ENCODE assay signal across 9 cellular contexts in the genomic region with DNA sequence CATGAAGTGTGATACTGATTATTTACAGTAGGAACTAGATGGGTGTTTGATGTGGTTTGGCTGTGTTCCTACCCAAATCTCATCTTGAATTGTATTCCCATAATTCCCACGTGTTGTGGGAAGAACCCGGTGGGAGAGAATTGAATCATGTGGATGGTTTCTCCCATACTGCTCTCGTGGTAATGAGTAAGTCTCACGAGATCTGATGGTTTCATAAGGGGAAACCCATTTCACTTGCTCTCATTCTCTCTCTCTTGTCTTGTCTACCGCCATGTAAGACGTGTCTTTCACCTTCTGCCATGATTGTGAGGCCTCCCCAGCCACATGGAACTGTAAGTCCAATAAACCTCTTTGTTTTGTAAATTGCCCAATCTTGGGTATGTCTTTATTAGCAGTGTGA. TPM values are rescaled to one million over a fixed set of nuclear protein-coding genes. Genes with fewer than 3 reads are reported as not detected.
DNase-seq lines count a peak whose midpoint lies in the region; ATAC-seq, FAIRE-seq and TF ChIP-seq lines count a peak whose summit lies in the region.
"Not testable (repeated sequence)": the region's sequence is repeated elsewhere in the genome, so short reads cannot be mapped to it uniquely, and the experiment has no call there.
"Had no signal": no experiment of that assay in that cellular context is flagged by ENCODE, and none has a peak within 500 bp of the region (broad histone marks: within the 10 kb centered on the region; RNA-seq: fewer than 3 reads in every experiment).

No MANE protein-coding gene starts in this region.

- intact Hi-C loops in K562 (cut with micrococcal nuclease) = not testable (repeated sequence)

- CTCF ChIA-PET in K562 (lab: Yijun Ruan, JAX; ENCODE audit: low intra/inter-chr PET ratio) = not testable (repeated sequence)

- in situ Hi-C loops in K562 (cut with MboI) = not testable (repeated sequence)

- POLR2A ChIA-PET in K562 (lab: Yijun Ruan, JAX) = not testable (repeated sequence)

- H3K4me2 ChIP-seq in K562 (ENCODE audit: insufficient read depth, low read length) = not testable (repeated sequence)

- not testable (repeated sequence) for BruUV-seq in K562 (replicated peaks; lab: Mats Ljungman, UMichigan)

- H3K36me3 ChIP-seq in RWPE2 (ENCODE audit: low read depth); K562 (ENCODE audit: control insufficient read depth, insufficient read depth, low read length): not testable (repeated sequence)

- TF ChIP-seq EP300 in K562 (IDR thresholded peaks at IDR 0.05; ENCODE audit: low read length) = not testable (repeated sequence)

- not testable (repeated sequence) for H3K9me3 ChIP-seq in RWPE2 (ENCODE audit: severe bottlenecking); K562 (replicated peaks; ENCODE audit: control insufficient read depth, insufficient read depth, low read depth, low read length)

- TF ChIP-seq POLR2A in K562 (conservative IDR thresholded peaks at IDR 0.05) = not testable (repeated sequence)

- not testable (repeated sequence) for H3K9ac ChIP-seq in K562 (ENCODE audit: insufficient read depth in 1 of 2, low read depth in 2 of 2, low read length in 2 of 2)

- H3K27ac ChIP-seq in RWPE2 (ENCODE audit: poor library complexity, severe bottlenecking) (peak overlapping the region; percentile 88), epithelial cell of prostate (peak overlapping the region; percentile 97)
- H3K27ac ChIP-seq in K562 (ENCODE audit: extremely low read depth, low read depth, low read length) = not testable (repeated sequence)

- H3K4me3 ChIP-seq in RWPE2 (ENCODE audit: severe bottlenecking); K562; foreskin fibroblast (ENCODE audit: low read depth in 1 of 2, low read length in 2 of 2): not testable (repeated sequence)

- not testable (repeated sequence) for H4K20me1 ChIP-seq in K562 (replicated peaks; ENCODE audit: control insufficient read depth, insufficient read depth, low read length)

- H3K4me1 ChIP-seq in RWPE2 (ENCODE audit: insufficient read depth, poor library complexity, severe bottlenecking) = peaks cover 24% of the 10 kb centered on the region
- H3K4me1 ChIP-seq in K562 (replicated peaks in 1 of 2; ENCODE audit: control insufficient read depth in 2 of 2, insufficient read depth in 2 of 2, low read length in 2 of 2) = not testable (repeated sequence)

- not testable (repeated sequence) for H3K27me3 ChIP-seq in RWPE2 (ENCODE audit: insufficient read depth, poor library complexity, severe bottlenecking)
- H3K27me3 ChIP-seq in K562 (ENCODE audit: control insufficient read depth in 2 of 2, insufficient read depth in 2 of 2, low read length in 2 of 2) = peaks cover 12 to 65% of the 10 kb centered on the region in 2 experiments; a peak in 4 of 5 replicates

- not testable (repeated sequence) for H3K79me2 ChIP-seq in K562 (ENCODE audit: control insufficient read depth, insufficient read depth, low read length)

- TF ChIP-seq CTCF in RWPE2 (IDR thresholded peaks at IDR 0.05; ENCODE audit: poor library complexity, severe bottlenecking); K562 (IDR thresholded peaks at IDR 0.05 in 2 of 3, conservative IDR thresholded peaks at IDR 0.05 in 1 of 3; ENCODE audit: insufficient read depth in 2 of 3, low read depth in 1 of 3, low read length in 3 of 3); foreskin fibroblast (IDR thresholded peaks at IDR 0.05; ENCODE audit: low read depth, low read length): not testable (repeated sequence)

- H2AFZ ChIP-seq in K562 (ENCODE audit: low read depth, low read length) = not testable (repeated sequence)

- not testable (repeated sequence) for H3K9me1 ChIP-seq in K562 (ENCODE audit: control insufficient read depth, insufficient read depth, low read length)

- not testable (repeated sequence) for ATAC-seq in RWPE2 (ENCODE audit: low read depth); K562

- not testable (repeated sequence) for TF ChIP-seq RAD21 in K562 (CRISPR knock-in tag; conservative IDR thresholded peaks at IDR 0.05 in 1 of 2, IDR thresholded peaks at IDR 0.05 in 1 of 2)

- WGBS in K562 (ENCODE audit: insufficient coverage, low coverage, missing lambda C conversion rate) = 0% methylated on average over 6 of the region's 6 CpGs

- FAIRE-seq in K562 (lab: Jason Lieb, UNC) = not testable (repeated sequence)

- DNase-seq in EL = peak; percentile 37
- peak; percentile 81 for DNase-seq in LHCN-M2 (ENCODE audit: low read depth)
- DNase-seq in RWPE2 (ENCODE audit: low spot score); K562 (ENCODE audit: extremely low read depth in 1 of 4, low spot score in 3 of 4); epithelial cell of prostate (ENCODE audit: low read depth, low spot score): not testable (repeated sequence)
- DNase-seq in foreskin fibroblast = peak; percentile 41 to 75
- DNase-seq in myocyte (ENCODE audit: low read depth) = peak; percentile 61

TF ChIP-seq in K562, 482 proteins besides CTCF, POLR2A, EP300 and RAD21:
- TF ChIP-seq ZNF431 (CRISPR knock-in tag; IDR thresholded peaks at IDR 0.05) (peak; percentile 84; the same call in 1 of the 2 replicates), CEBPG (tag; conservative IDR thresholded peaks at IDR 0.05 in 1 of 2, IDR thresholded peaks at IDR 0.05 in 1 of 2) (0 out of 4 replicates have a peak, but pooled peaks of 1 of the 2 experiments have one; percentile 44), ZNF766 (CRISPR knock-in tag; conservative IDR thresholded peaks at IDR 0.05) (peak; percentile 90)
- TF ChIP-seq CEBPG (CRISPR knock-in tag; IDR thresholded peaks at IDR 0.05) = not testable (repeated sequence)
TF ChIP-seq in K562: peak in this region for 3; not testable (repeated sequence) for 479.

RNA-seq across cellular contexts. Expression of a gene that starts 33.9 kb away (rescaled TPM):
- total RNA-seq in LHCN-M2 (2014; rRNA removed) (1.6 and 2.0 TPM in 2 replicates), K562 (2014; rRNA removed) (0.20 and 0.27 TPM in 2 replicates), K562 (2014; rRNA removed; fragmentation: Illumina TruSeq; extraction: Trizol) (0.11 and 0.13 TPM in 2 replicates), K562 (2015; rRNA removed; fragmentation: Illumina TruSeq; extraction: Trizol) (0.11 and 0.15 TPM in 2 replicates), K562 (2021) (0.47 and 0.51 TPM in 2 replicates), myocyte (6.0 and 13.9 TPM in 2 replicates)
- polyA plus RNA-seq in LHCN-M2 (2012) = 0.09 TPM
- total RNA-seq in K562 (2011; cell fraction: chromatin; rRNA removed; ENCODE audit: low replicate concordance) = 0.12 and 0.28 TPM in 2 replicates
- 0.33 and 0.39 TPM in 2 replicates for total RNA-seq in K562 (2011; cell fraction: nucleolus; rRNA removed)
- 0.44 and 0.53 TPM in 2 replicates for total RNA-seq in K562 (2011; cell fraction: nucleoplasm; rRNA removed)
- polyA plus RNA-seq in K562 (2011; rRNA removed) (0.11 and 0.20 TPM in 2 replicates), K562 (2014; fragmentation: Illumina TruSeq; extraction: Trizol) (0.21 TPM in 2 replicates), K562 (2014; fragmentation: Nextera tagmentation; extraction: Ambion mirVana) (under 1 TPM in 1 of 2 experiments, not detected in 1; 0.01 TPM), K562 (2014; rRNA removed) (0.13 and 0.28 TPM in 2 replicates)
- 0.15 and 0.24 TPM in 2 replicates for polyA plus RNA-seq in K562 (2011; cell fraction: cytosol; rRNA removed)
- 0.17 and 0.21 TPM in 2 replicates for polyA plus RNA-seq in K562 (2011; cell fraction: nucleus; rRNA removed)
- 0.21 and 0.33 TPM in 2 replicates for polyA plus RNA-seq in K562 (2012)
- polyA minus RNA-seq in K562 (2011; rRNA and poly(A)+ RNA removed) = 0.06 and 0.35 TPM in 2 replicates
- not detected in 2 replicates for polyA minus RNA-seq in K562 (2011; cell fraction: cytosol; rRNA and poly(A)+ RNA removed)
- polyA minus RNA-seq in K562 (2011; cell fraction: nucleus; rRNA and poly(A)+ RNA removed) = 0.27 TPM in 1 of 2 replicates, not detected in the other
- 1.6 TPM for polyA plus RNA-seq in myocyte (2012)
- total RNA-seq: CD4-positive, alpha-beta T cell had no signal
- polyA plus RNA-seq: IgD-negative memory B cell had no signal
